Comparison of ENCODE assay signal across 24 cellular contexts in the genomic region with DNA sequence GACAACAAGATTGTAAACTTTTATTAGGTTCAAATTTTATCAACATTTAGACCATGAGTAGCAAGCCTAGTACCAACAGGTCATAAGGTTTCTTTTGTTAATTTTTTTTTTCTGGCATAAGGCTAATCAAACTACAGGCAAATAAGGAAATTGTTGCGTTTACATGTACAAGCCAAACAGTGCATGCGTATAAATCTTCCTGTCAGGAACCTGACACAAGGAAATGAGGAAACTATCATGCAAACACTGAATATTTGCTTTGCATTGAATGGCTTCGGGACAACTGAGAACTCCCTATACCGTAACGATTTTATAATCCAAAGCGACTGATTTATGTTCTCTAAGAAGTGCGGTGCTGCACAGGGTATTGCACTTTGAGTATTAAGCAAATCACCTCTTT.
A peak's percentile ranks its signal among the peaks of the same experiment; 100 is the strongest.
DNase-seq lines count a peak whose midpoint lies in the region; ATAC-seq, FAIRE-seq and TF ChIP-seq lines count a peak whose summit lies in the region.
"Had no signal": no experiment of that assay in that cellular context is flagged by ENCODE, and none has a peak within 500 bp of the region (broad histone marks: within the 10 kb centered on the region; RNA-seq: fewer than 3 reads in every experiment).

No MANE protein-coding gene starts in this region.

- H4K20me1 ChIP-seq in K562 (replicated peaks; ENCODE audit: control insufficient read depth, insufficient read depth, low read length) (no peaks in the 10 kb centered on the region), HepG2 (ENCODE audit: insufficient read depth, low read length) (no peaks in the 10 kb centered on the region)

- TF ChIP-seq POLR2A in K562 (conservative IDR thresholded peaks at IDR 0.05) (no peak), HepG2 (IDR thresholded peaks at IDR 0.05; ENCODE audit: insufficient read depth in 1 of 2, low read depth in 2 of 2, low read length in 2 of 2) (no peak)

- no peaks in the 10 kb centered on the region for H3K36me3 Mint-ChIP-seq in activated CD8-positive, alpha-beta T cell treated with anti-CD3 and anti-CD28 coated beads, Interleukin-2, amount 10 ng/mL, durations not matched to agents 7 days and 5 days (ENCODE audit: low read depth)
- H3K36me3 Mint-ChIP-seq in T-helper 17 cell (ENCODE audit: low read depth): no peaks in the 10 kb centered on the region
- H3K36me3 Mint-ChIP-seq: activated naive CD4-positive, alpha-beta T cell treated with anti-CD3 and anti-CD28 coated beads, Interleukin-2, amount 10 ng/mL, durations not matched to agents 7 days and 5 days; CD4-positive, alpha-beta memory T cell; type B pancreatic cell had no signal

- peak; percentile 99 for DNase-seq in DMS153 (lab: John Stamatoyannopoulos, UW)
- peak; percentile 23 for DNase-seq in HuH-7 (ENCODE audit: low spot score)
- peak; percentile 36 to 73 for DNase-seq in NCI-H2081 (lab: John Stamatoyannopoulos, UW)
- DNase-seq in K562 (ENCODE audit: extremely low read depth in 1 of 4, low spot score in 3 of 4): no peak
- DNase-seq in activated CD8-positive, alpha-beta T cell treated with anti-CD3 and anti-CD28 coated beads, Interleukin-2, amount 10 ng/mL, durations not matched to agents 7 days and 5 days: no peak
- DNase-seq in HepG2 (ENCODE audit: low spot score): no peak
- no peak for DNase-seq in T-helper 17 cell
- no peak for DNase-seq in GM20000 (ENCODE audit: low spot score)
- DNase-seq: activated CD4-positive, CD25-positive, alpha-beta regulatory T cell; activated naive CD4-positive, alpha-beta T cell treated with anti-CD3 and anti-CD28 coated beads, Interleukin-2, amount 10 ng/mL, durations not matched to agents 7 days and 5 days; activated T-cell treated with anti-CD3 and anti-CD28 coated beads, Interleukin-2, amount 50 U/mL, for 4 hours; aorta; caudate nucleus; CD4-positive, alpha-beta memory T cell; DMS79 treated with DMSO at 0.1 percent for 48 hours; erythroblast; foreskin melanocyte; GOT3; KG1; kidney; NCI-H1694; NCI-H524; Peyer's patch had no signal

- peaks cover 4% of the 10 kb centered on the region for H3K9me3 Mint-ChIP-seq in activated CD8-positive, alpha-beta T cell treated with anti-CD3 and anti-CD28 coated beads, Interleukin-2, amount 10 ng/mL, durations not matched to agents 7 days and 5 days (ENCODE audit: insufficient read depth)
- H3K9me3 Mint-ChIP-seq: activated naive CD4-positive, alpha-beta T cell treated with anti-CD3 and anti-CD28 coated beads, Interleukin-2, amount 10 ng/mL, durations not matched to agents 7 days and 5 days; activated T-cell treated with anti-CD3 and anti-CD28 coated beads, Interleukin-2, amount 50 U/mL, for 4 hours; type B pancreatic cell had no signal

- no peaks in the 10 kb centered on the region for H3K27me3 Mint-ChIP-seq in activated CD8-positive, alpha-beta T cell treated with anti-CD3 and anti-CD28 coated beads, Interleukin-2, amount 10 ng/mL, durations not matched to agents 7 days and 5 days (ENCODE audit: low read depth)
- H3K27me3 Mint-ChIP-seq in T-helper 17 cell: no peaks in the 10 kb centered on the region
- H3K27me3 Mint-ChIP-seq: activated naive CD4-positive, alpha-beta T cell treated with anti-CD3 and anti-CD28 coated beads, Interleukin-2, amount 10 ng/mL, durations not matched to agents 7 days and 5 days; CD4-positive, alpha-beta memory T cell; type B pancreatic cell had no signal

- H3K4me3 ChIP-seq in K562 (no peak overlapping the region), HepG2 (replicated peaks in 1 of 3; ENCODE audit: insufficient read depth in 1 of 3, low read depth in 2 of 3, low read length in 3 of 3) (no peak overlapping the region)
- H3K4me3 ChIP-seq: Peyer's patch had no signal

- H3K27me3 ChIP-seq in K562 (ENCODE audit: control insufficient read depth in 2 of 2, insufficient read depth in 2 of 2, low read length in 2 of 2) (no peaks in the 10 kb centered on the region), HepG2 (ENCODE audit: control insufficient read depth in 1 of 2, insufficient read depth in 2 of 2, low read length in 2 of 2) (no peaks in the 10 kb centered on the region)
- H3K27me3 ChIP-seq: Peyer's patch had no signal

- no peak for ATAC-seq in K562
- ATAC-seq in activated CD8-positive, alpha-beta T cell treated with anti-CD3 and anti-CD28 coated beads, Interleukin-2, amount 10 ng/mL, durations not matched to agents 7 days and 5 days: no peak
- ATAC-seq in HepG2: no peak
- no peak for ATAC-seq in T-helper 17 cell
- ATAC-seq: activated T-cell treated with anti-CD3 and anti-CD28 coated beads, Interleukin-2, amount 50 U/mL, for 4 hours had no signal

- BruUV-seq in K562 (replicated peaks; lab: Mats Ljungman, UMichigan) (no TSS peak), HepG2 (replicated peaks; lab: Mats Ljungman, UMichigan) (no TSS peak)

- TF ChIP-seq RAD21 in K562 (CRISPR knock-in tag; conservative IDR thresholded peaks at IDR 0.05 in 1 of 2, IDR thresholded peaks at IDR 0.05 in 1 of 2) (no peak), HepG2 (CRISPR knock-in tag; IDR thresholded peaks at IDR 0.05) (no peak)

- H3K79me2 ChIP-seq in K562 (ENCODE audit: control insufficient read depth, insufficient read depth, low read length): no peaks in the 10 kb centered on the region
- no peaks in the 10 kb centered on the region for H3K79me2 ChIP-seq in HepG2 (ENCODE audit: insufficient read depth, low read length)

- intact Hi-C loops in K562 (cut with micrococcal nuclease) (no loop called here), HepG2 (cut with micrococcal nuclease; ENCODE audit: unreplicated experiment) (no loop called here)

- H3K9ac ChIP-seq in K562 (ENCODE audit: insufficient read depth in 1 of 2, low read depth in 2 of 2, low read length in 2 of 2): no peak overlapping the region
- H3K9ac ChIP-seq in HepG2 (ENCODE audit: insufficient read depth, low read depth, low read length): no peak overlapping the region

- no peak overlapping the region for H3K4me3 Mint-ChIP-seq in activated CD8-positive, alpha-beta T cell treated with anti-CD3 and anti-CD28 coated beads, Interleukin-2, amount 10 ng/mL, durations not matched to agents 7 days and 5 days
- no peak overlapping the region for H3K4me3 Mint-ChIP-seq in T-helper 17 cell
- H3K4me3 Mint-ChIP-seq: activated naive CD4-positive, alpha-beta T cell treated with anti-CD3 and anti-CD28 coated beads, Interleukin-2, amount 10 ng/mL, durations not matched to agents 7 days and 5 days; activated T-cell treated with anti-CD3 and anti-CD28 coated beads, Interleukin-2, amount 50 U/mL, for 4 hours; CD4-positive, alpha-beta memory T cell; type B pancreatic cell had no signal

- POLR2A ChIA-PET in K562 (lab: Yijun Ruan, JAX): no interaction called here
- POLR2A ChIA-PET in activated CD8-positive, alpha-beta T cell treated with anti-CD3 and anti-CD28 coated beads, Interleukin-2, amount 10 ng/mL, durations not matched to agents 7 days and 5 days (lab: Charles Lee): no interaction called here
- POLR2A ChIA-PET in HepG2 (lab: Yijun Ruan, JAX): no interaction called here

- H3K9me1 ChIP-seq in K562 (ENCODE audit: control insufficient read depth, insufficient read depth, low read length): no peaks in the 10 kb centered on the region

- TF ChIP-seq CTCF in K562 (IDR thresholded peaks at IDR 0.05 in 2 of 3, conservative IDR thresholded peaks at IDR 0.05 in 1 of 3; ENCODE audit: insufficient read depth in 2 of 3, low read depth in 1 of 3, low read length in 3 of 3) (no peak), HepG2 (CRISPR knock-in tag; IDR thresholded peaks at IDR 0.05) (no peak), GM20000 (IDR thresholded peaks at IDR 0.05; ENCODE audit: extremely low read depth, missing control alignments) (no peak)

- in situ Hi-C loops in K562 (cut with MboI) (no loop called here), HepG2 (cut with HindIII; ENCODE audit: extremely low pct_ligation_motif_present, low pct_unique_long_range_greater_than_20kb) (no loop called here)

- H3K9me3 ChIP-seq in K562 (replicated peaks; ENCODE audit: control insufficient read depth, insufficient read depth, low read depth, low read length) (no peaks in the 10 kb centered on the region), HepG2 (ENCODE audit: low read length) (no peaks in the 10 kb centered on the region), T-helper 17 cell (ENCODE audit: control insufficient read depth, low read length, poor library complexity, severe bottlenecking) (no peaks in the 10 kb centered on the region)
- H3K9me3 ChIP-seq: Peyer's patch had no signal

- FAIRE-seq in K562 (lab: Jason Lieb, UNC) (no peak), HepG2 (lab: Jason Lieb, UNC) (no peak)

- no peak overlapping the region for H3K27ac Mint-ChIP-seq in activated CD8-positive, alpha-beta T cell treated with anti-CD3 and anti-CD28 coated beads, Interleukin-2, amount 10 ng/mL, durations not matched to agents 7 days and 5 days
- H3K27ac Mint-ChIP-seq in T-helper 17 cell: no peak overlapping the region
- H3K27ac Mint-ChIP-seq: activated naive CD4-positive, alpha-beta T cell treated with anti-CD3 and anti-CD28 coated beads, Interleukin-2, amount 10 ng/mL, durations not matched to agents 7 days and 5 days; CD4-positive, alpha-beta memory T cell; type B pancreatic cell had no signal

- no peaks in the 10 kb centered on the region for H3K4me1 Mint-ChIP-seq in activated CD8-positive, alpha-beta T cell treated with anti-CD3 and anti-CD28 coated beads, Interleukin-2, amount 10 ng/mL, durations not matched to agents 7 days and 5 days (ENCODE audit: low read depth)
- no peaks in the 10 kb centered on the region for H3K4me1 Mint-ChIP-seq in T-helper 17 cell
- H3K4me1 Mint-ChIP-seq: activated naive CD4-positive, alpha-beta T cell treated with anti-CD3 and anti-CD28 coated beads, Interleukin-2, amount 10 ng/mL, durations not matched to agents 7 days and 5 days; CD4-positive, alpha-beta memory T cell had no signal

- no peak overlapping the region for H3K4me2 ChIP-seq in K562 (ENCODE audit: insufficient read depth, low read length)
- no peak overlapping the region for H3K4me2 ChIP-seq in HepG2 (ENCODE audit: low read depth, low read length)

- CTCF ChIA-PET in K562 (lab: Yijun Ruan, JAX; ENCODE audit: low intra/inter-chr PET ratio): no interaction called here
- CTCF ChIA-PET in activated CD8-positive, alpha-beta T cell treated with anti-CD3 and anti-CD28 coated beads, Interleukin-2, amount 10 ng/mL, durations not matched to agents 7 days and 5 days (lab: Charles Lee): no interaction called here
- CTCF ChIA-PET in HepG2 (lab: Yijun Ruan, JAX; ENCODE audit: low intra/inter-chr PET ratio, low total read pairs): no interaction called here

- 53% methylated on average over 7 of the region's 7 CpGs for WGBS in K562 (ENCODE audit: insufficient coverage, low coverage, missing lambda C conversion rate)
- WGBS in HepG2 (ENCODE audit: low lambda C conversion rate): 4% methylated on average over 7 of the region's 7 CpGs

- H3K36me3 ChIP-seq in K562 (ENCODE audit: control insufficient read depth, insufficient read depth, low read length) (no peaks in the 10 kb centered on the region), HepG2 (replicated peaks in 1 of 2; ENCODE audit: control insufficient read depth in 1 of 2, insufficient read depth in 2 of 2, low read length in 2 of 2) (no peaks in the 10 kb centered on the region)
- H3K36me3 ChIP-seq: Peyer's patch had no signal

- no peak for TF ChIP-seq EP300 in K562 (IDR thresholded peaks at IDR 0.05; ENCODE audit: low read length)
- TF ChIP-seq EP300 in HepG2 (IDR thresholded peaks at IDR 0.05; ENCODE audit: low read depth in 2 of 2, low read length in 2 of 2): no peak
- no peak for TF ChIP-seq EP300 in HepG2 (CRISPR knock-in tag; IDR thresholded peaks at IDR 0.05; ENCODE audit: borderline replicate concordance)

- H2AFZ ChIP-seq in K562 (ENCODE audit: low read depth, low read length) (peak overlapping the region; percentile 19; the same call in 1 of the 2 replicates), HepG2 (ENCODE audit: low read length) (no peak overlapping the region)

- H3K27ac ChIP-seq in K562 (ENCODE audit: extremely low read depth, low read depth, low read length) (no peak overlapping the region), HepG2 (ENCODE audit: extremely low read length, insufficient read depth, low read length) (no peak overlapping the region)
- H3K27ac ChIP-seq: Peyer's patch had no signal

- H3K4me1 ChIP-seq in K562 (replicated peaks in 1 of 2; ENCODE audit: control insufficient read depth in 2 of 2, insufficient read depth in 2 of 2, low read length in 2 of 2): no peaks in the 10 kb centered on the region
- no peaks in the 10 kb centered on the region for H3K4me1 ChIP-seq in HepG2 (ENCODE audit: insufficient read depth, low read length)
- H3K4me1 ChIP-seq: Peyer's patch had no signal

Comparison
In these comparisons a context has a peak if more than half of its experiments do, and no peak if none do; other contexts are left out.
1. DNase-seq: peak in DMS153 (single experiment), HuH-7 (single experiment) and NCI-H2081 (2 of 2); none in K562 (0 of 4), activated CD8-positive, alpha-beta T cell treated with anti-CD3 and anti-CD28 coated beads, Interleukin-2, amount 10 ng/mL, durations not matched to agents 7 days and 5 days (single experiment), HepG2 (single experiment), T-helper 17 cell (0 of 3) and GM20000 (single experiment).